Comparison of ENCODE assay signal across 8 cellular contexts in the genomic region with DNA sequence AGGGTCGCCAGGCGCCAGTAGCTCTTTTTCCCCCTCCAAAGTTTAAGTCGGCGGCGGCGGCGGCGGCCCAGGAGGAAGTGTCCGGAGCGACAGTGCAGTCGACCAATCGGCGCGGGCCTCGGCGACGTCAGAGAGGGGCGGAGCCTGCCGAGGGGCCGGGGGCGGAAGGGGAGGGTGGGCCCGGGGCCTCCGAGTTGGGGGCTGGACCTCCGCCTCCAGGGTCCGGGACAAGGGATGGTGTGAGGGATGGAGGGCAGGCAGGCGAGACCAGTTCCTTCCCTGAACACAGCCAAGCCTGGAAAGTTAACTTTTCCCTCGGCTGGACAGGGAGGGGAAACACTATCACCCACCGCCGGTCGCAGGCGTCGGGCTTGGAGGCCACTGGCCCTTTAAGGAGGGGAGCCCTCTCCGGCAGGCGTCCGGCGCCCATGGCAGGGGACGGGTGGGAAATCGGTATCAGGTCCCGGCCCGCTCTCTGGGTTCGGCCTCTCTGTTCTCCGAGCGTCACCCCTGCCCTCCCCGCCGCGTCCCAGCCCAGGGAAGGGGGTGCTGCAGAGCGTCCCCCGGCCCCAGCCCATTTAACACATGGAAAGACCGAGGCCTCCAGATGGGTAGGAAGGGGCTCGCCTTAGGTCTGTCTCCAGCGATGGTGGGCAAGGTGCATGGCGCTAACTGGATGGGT. TPM values are rescaled to one million over a fixed set of nuclear protein-coding genes. Genes with fewer than 3 reads are reported as not detected.
DNase-seq lines count a peak whose midpoint lies in the region; ATAC-seq lines count a peak whose summit lies in the region.

Gene PRKD2, minus strand, starts transcription at position 81 of the 682 bp plus-strand sequence. CDS start 744 bp downstream, outside the sequence.

- peak within 1 kb of the TSS; percentile 87 for H3K27ac ChIP-seq in cingulate gyrus (ENCODE audit: low read depth, low read length)
- peak within 1 kb of the TSS; percentile 80 for H3K27ac ChIP-seq in layer of hippocampus (ENCODE audit: low read depth, low read length)

- peak within 1 kb of the TSS; percentile 97 for H3K4me3 Mint-ChIP-seq in activated CD4-positive, alpha-beta T cell treated with anti-CD3 and anti-CD28 coated beads, Interleukin-2, amount 10 ng/mL, durations not matched to agents 24 days and 14 days

- H3K27me3 ChIP-seq in layer of hippocampus (ENCODE audit: control insufficient read depth, insufficient read depth, low read length): no peaks in the 10 kb centered on the region

- H3K9me3 Mint-ChIP-seq in activated CD4-positive, alpha-beta T cell treated with anti-CD3 and anti-CD28 coated beads, Interleukin-2, amount 10 ng/mL, durations not matched to agents 24 days and 14 days: no peaks in the 10 kb centered on the region

- peak within 1 kb of the TSS; percentile 94 for H3K27ac Mint-ChIP-seq in activated CD4-positive, alpha-beta T cell treated with anti-CD3 and anti-CD28 coated beads, Interleukin-2, amount 10 ng/mL, durations not matched to agents 24 days and 14 days

- peaks cover 42% of the 10 kb centered on the region for H3K36me3 Mint-ChIP-seq in activated CD4-positive, alpha-beta T cell treated with anti-CD3 and anti-CD28 coated beads, Interleukin-2, amount 10 ng/mL, durations not matched to agents 24 days and 14 days (ENCODE audit: low read depth)

- ATAC-seq in HG02763 (IDR thresholded peaks at IDR 0.05; ENCODE audit: unreplicated experiment) (peak; percentile 35), HG03469 (IDR thresholded peaks at IDR 0.05; ENCODE audit: unreplicated experiment) (no peak)

- H3K4me1 Mint-ChIP-seq in activated CD4-positive, alpha-beta T cell treated with anti-CD3 and anti-CD28 coated beads, Interleukin-2, amount 10 ng/mL, durations not matched to agents 24 days and 14 days: peaks cover 51% of the 10 kb centered on the region

- intact Hi-C loops in activated CD4-positive, alpha-beta T cell treated with anti-CD3 and anti-CD28 coated beads, Interleukin-2, amount 10 ng/mL, durations not matched to agents 24 days and 14 days (cut with micrococcal nuclease): loop anchor here (5.0 kb wide), 1 partner anchor 105 kb away; no protein-coding TSS in a partner anchor

- DNase-seq in GF-D8 (lab: John Stamatoyannopoulos, UW) (peak; percentile 24), NCI-H446 treated with DMSO at 0.1 percent for 48 hours (lab: John Stamatoyannopoulos, UW) (peak; percentile 48)
- peak; percentile 98 for DNase-seq in activated CD4-positive, alpha-beta T cell treated with anti-CD3 and anti-CD28 coated beads, Interleukin-2, amount 10 ng/mL, durations not matched to agents 24 days and 14 days
- peak; percentile 82 to 87 (median 84) for DNase-seq in stimulated activated CD4-positive, alpha-beta T cell treated with anti-CD3 and anti-CD28 coated beads, Interleukin-1b, Interleukin-23, amount 100 ng/mL, for 24 hours (ENCODE audit: low read depth in 4 of 4, low spot score in 1 of 4)

- H3K27me3 Mint-ChIP-seq in activated CD4-positive, alpha-beta T cell treated with anti-CD3 and anti-CD28 coated beads, Interleukin-2, amount 10 ng/mL, durations not matched to agents 24 days and 14 days: no peaks in the 10 kb centered on the region

RNA-seq across cellular contexts. Expression of gene PRKD2, which starts in this region (rescaled TPM):
- 89.1 and 90.5 TPM in 2 replicates for total RNA-seq in activated CD4-positive, alpha-beta T cell treated with anti-CD3 and anti-CD28 coated beads, Interleukin-2, amount 10 ng/mL, durations not matched to agents 24 days and 14 days

Comparison
In these comparisons a context has a peak if more than half of its experiments do, and no peak if none do; other contexts are left out.
1. DNase-seq: peak in every context shown above with its lines; median percentile 98 in activated CD4-positive, alpha-beta T cell treated with anti-CD3 and anti-CD28 coated beads, Interleukin-2, amount 10 ng/mL, durations not matched to agents 24 days and 14 days; 84 in stimulated activated CD4-positive, alpha-beta T cell treated with anti-CD3 and anti-CD28 coated beads, Interleukin-1b, Interleukin-23, amount 100 ng/mL, for 24 hours; 48 in NCI-H446 treated with DMSO at 0.1 percent for 48 hours; 24 in GF-D8.